Comparison of ENCODE assay signal across 11 cellular contexts in the genomic region with DNA sequence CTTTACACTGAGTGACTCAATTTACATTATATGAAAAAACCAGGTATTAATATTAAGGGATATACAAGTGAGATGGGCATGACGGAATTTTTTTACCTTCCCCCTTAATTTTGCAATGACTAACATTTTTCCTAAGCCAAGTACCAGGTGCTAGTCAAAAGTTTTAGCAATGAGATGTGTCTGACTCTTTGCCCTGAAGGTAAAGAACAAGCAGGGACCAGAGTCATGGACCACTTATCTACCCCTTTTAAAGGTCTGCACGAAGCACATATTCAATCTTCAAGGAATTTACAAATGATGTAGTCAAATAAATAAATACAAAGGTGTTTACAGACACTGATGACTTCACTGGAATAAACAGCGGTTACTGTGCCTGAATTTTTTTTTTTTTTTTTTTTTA. TPM values are rescaled to one million over a fixed set of nuclear protein-coding genes. Genes with fewer than 3 reads are reported as not detected.
DNase-seq lines count a peak whose midpoint lies in the region; ATAC-seq and TF ChIP-seq lines count a peak whose summit lies in the region.
"Had no signal": no experiment of that assay in that cellular context is flagged by ENCODE, and none has a peak within 500 bp of the region (broad histone marks: within the 10 kb centered on the region; RNA-seq: fewer than 3 reads in every experiment).

No MANE protein-coding gene starts in this region.

- peak overlapping the region; percentile 88 for H3K27ac ChIP-seq in RWPE1
- H3K27ac ChIP-seq: WERI-Rb-1 had no signal

- H3K9me3 Mint-ChIP-seq in activated naive CD4-positive, alpha-beta T cell treated with anti-CD3 and anti-CD28 coated beads for 36 hours, result peaks cover 13% of the 10 kb centered on the region
- H3K9me3 Mint-ChIP-seq in endothelial cell (ENCODE audit: unreplicated experiment), result peaks cover 6% of the 10 kb centered on the region
- peaks cover 8% of the 10 kb centered on the region for H3K9me3 Mint-ChIP-seq in stimulated activated effector memory CD8-positive, alpha-beta T cell treated with anti-CD3 and anti-CD28 coated beads, Interleukin-12 subunit alpha, Interleukin-12 subunit beta, amount 100 ng/mL, for 72 hours

- H3K4me1 Mint-ChIP-seq in activated naive CD4-positive, alpha-beta T cell treated with anti-CD3 and anti-CD28 coated beads for 36 hours (ENCODE audit: low read depth), result peaks cover 48% of the 10 kb centered on the region
- H3K4me1 Mint-ChIP-seq in endothelial cell (ENCODE audit: unreplicated experiment), result peaks cover 8% of the 10 kb centered on the region
- H3K4me1 Mint-ChIP-seq in stimulated activated effector memory CD8-positive, alpha-beta T cell treated with anti-CD3 and anti-CD28 coated beads, Interleukin-12 subunit alpha, Interleukin-12 subunit beta, amount 100 ng/mL, for 72 hours, result peaks cover 48% of the 10 kb centered on the region

- TF ChIP-seq CTCF in RWPE1 (conservative IDR thresholded peaks at IDR 0.05; ENCODE audit: low read depth), result no peak
- TF ChIP-seq CTCF in endothelial cell (IDR thresholded peaks at IDR 0.05; ENCODE audit: unreplicated experiment), result no peak

- POLR2A ChIA-PET in RWPE1 (lab: Yijun Ruan, JAX; ENCODE audit: low non-redundant PET), result interaction anchor here (0.7 kb wide), 1 partner anchor 89 kb away, joined by 5 read pairs; no protein-coding TSS in a partner anchor

- intact Hi-C loops in activated naive CD4-positive, alpha-beta T cell treated with anti-CD3 and anti-CD28 coated beads for 36 hours (cut with micrococcal nuclease), result no loop called here

- peak overlapping the region; percentile 97 for H3K27ac Mint-ChIP-seq in activated naive CD4-positive, alpha-beta T cell treated with anti-CD3 and anti-CD28 coated beads for 36 hours
- H3K27ac Mint-ChIP-seq in endothelial cell (ENCODE audit: unreplicated experiment), result no peak overlapping the region
- peak overlapping the region; percentile 91 for H3K27ac Mint-ChIP-seq in stimulated activated effector memory CD8-positive, alpha-beta T cell treated with anti-CD3 and anti-CD28 coated beads, Interleukin-12 subunit alpha, Interleukin-12 subunit beta, amount 100 ng/mL, for 72 hours

- peaks cover 41% of the 10 kb centered on the region for H3K36me3 Mint-ChIP-seq in activated naive CD4-positive, alpha-beta T cell treated with anti-CD3 and anti-CD28 coated beads for 36 hours (ENCODE audit: low read depth)
- peaks cover 16% of the 10 kb centered on the region for H3K36me3 Mint-ChIP-seq in endothelial cell (ENCODE audit: low read depth, unreplicated experiment)
- H3K36me3 Mint-ChIP-seq in stimulated activated effector memory CD8-positive, alpha-beta T cell treated with anti-CD3 and anti-CD28 coated beads, Interleukin-12 subunit alpha, Interleukin-12 subunit beta, amount 100 ng/mL, for 72 hours, result peaks cover 25% of the 10 kb centered on the region

- no peak for ATAC-seq in stimulated activated effector memory CD8-positive, alpha-beta T cell treated with anti-CD3 and anti-CD28 coated beads, Interleukin-12 subunit alpha, Interleukin-12 subunit beta, amount 100 ng/mL, for 72 hours
- ATAC-seq in HG02884 (IDR thresholded peaks at IDR 0.05; ENCODE audit: unreplicated experiment) (no peak), HG03354 (IDR thresholded peaks at IDR 0.05; ENCODE audit: poor library complexity, severe bottlenecking, unreplicated experiment) (no peak)

- H3K4me3 Mint-ChIP-seq in activated naive CD4-positive, alpha-beta T cell treated with anti-CD3 and anti-CD28 coated beads for 36 hours, result peak overlapping the region; percentile 99
- H3K4me3 Mint-ChIP-seq in endothelial cell (ENCODE audit: unreplicated experiment), result peak overlapping the region; percentile 32
- H3K4me3 Mint-ChIP-seq in stimulated activated effector memory CD8-positive, alpha-beta T cell treated with anti-CD3 and anti-CD28 coated beads, Interleukin-12 subunit alpha, Interleukin-12 subunit beta, amount 100 ng/mL, for 72 hours, result peak overlapping the region; percentile 80

- peaks cover 3% of the 10 kb centered on the region for H3K27me3 Mint-ChIP-seq in activated naive CD4-positive, alpha-beta T cell treated with anti-CD3 and anti-CD28 coated beads for 36 hours (ENCODE audit: low read depth)
- H3K27me3 Mint-ChIP-seq in endothelial cell (ENCODE audit: unreplicated experiment), result no peaks in the 10 kb centered on the region

- DNase-seq in activated naive CD4-positive, alpha-beta T cell treated with anti-CD3 and anti-CD28 coated beads for 36 hours, result no peak
- DNase-seq in activated naive CD4-positive, alpha-beta T cell treated with anti-CD3 and anti-CD28 coated beads, Interleukin-2, amount 50 U/mL, for 16 hours, result no peak
- peak; percentile 44 for DNase-seq in RWPE1 (ENCODE audit: low spot score)
- DNase-seq in endothelial cell (ENCODE audit: low spot score), result no peak
- DNase-seq in stimulated activated effector memory CD8-positive, alpha-beta T cell treated with anti-CD3 and anti-CD28 coated beads, Interleukin-12 subunit alpha, Interleukin-12 subunit beta, amount 100 ng/mL, for 72 hours (ENCODE audit: low spot score in 2 of 2), result no peak
- no peak for DNase-seq in cerebellum (ENCODE audit: low spot score)
- DNase-seq: NCI-H1694, posterior cingulate gyrus, WERI-Rb-1 had no signal

- CTCF ChIA-PET in activated naive CD4-positive, alpha-beta T cell treated with anti-CD3 and anti-CD28 coated beads for 36 hours (lab: Charles Lee), result no interaction called here
- CTCF ChIA-PET in RWPE1 (lab: Yijun Ruan, JAX), result no interaction called here

RNA-seq across cellular contexts. Expression of gene GLO1, which starts 1.4 kb away (rescaled TPM):
- 100 to 1,000 TPM; 137 to 144 TPM for total RNA-seq in activated naive CD4-positive, alpha-beta T cell treated with anti-CD3 and anti-CD28 coated beads for 36 hours
- total RNA-seq in endothelial cell (ENCODE audit: unreplicated experiment) (83.6 TPM), cerebellum (69.3 TPM)

RNA-seq across cellular contexts. Expression of gene DNAH8, which starts 13.6 kb away (rescaled TPM):
- under 1 TPM; 0.07 to 0.15 TPM for total RNA-seq in activated naive CD4-positive, alpha-beta T cell treated with anti-CD3 and anti-CD28 coated beads for 36 hours
- total RNA-seq in endothelial cell (ENCODE audit: unreplicated experiment) (0.05 TPM), cerebellum (0.09 TPM)

Comparison
In these comparisons a context has a peak if more than half of its experiments do, and no peak if none do; other contexts are left out.
1. H3K4me3 Mint-ChIP-seq: peak in every context shown above with its lines; median percentile 99 in activated naive CD4-positive, alpha-beta T cell treated with anti-CD3 and anti-CD28 coated beads for 36 hours; 80 in stimulated activated effector memory CD8-positive, alpha-beta T cell treated with anti-CD3 and anti-CD28 coated beads, Interleukin-12 subunit alpha, Interleukin-12 subunit beta, amount 100 ng/mL, for 72 hours; 32 in endothelial cell.